Comparison of ENCODE assay signal across 21 cellular contexts in the genomic region with DNA sequence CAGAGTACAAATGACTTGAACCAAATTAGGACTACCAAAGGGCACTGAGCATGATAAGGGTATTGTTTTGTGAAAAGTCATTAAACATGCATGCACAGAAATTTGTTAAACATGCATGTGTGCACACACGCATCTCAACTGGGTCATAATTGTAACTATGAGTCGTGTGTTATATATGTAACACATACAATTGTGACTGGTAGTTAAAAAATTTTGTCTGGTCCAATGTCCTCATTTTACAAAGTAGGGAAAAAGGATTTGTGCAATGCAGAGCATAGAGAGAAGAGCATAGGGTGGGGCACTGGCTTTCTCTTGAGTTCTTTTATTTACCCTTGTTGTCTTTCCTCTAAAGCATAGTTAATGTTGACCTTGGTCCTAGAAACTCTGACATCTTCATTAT. TPM values are rescaled to one million over a fixed set of nuclear protein-coding genes. Genes with fewer than 3 reads are reported as not detected.
"Had no signal": no experiment of that assay in that cellular context is flagged by ENCODE, and none has a peak within 500 bp of the region (broad histone marks: within the 10 kb centered on the region; RNA-seq: fewer than 3 reads in every experiment).

No MANE protein-coding gene starts in this region.

- H3K36me3 Mint-ChIP-seq: naive B cell had no signal

- H3K27ac ChIP-seq: coronary artery, heart right ventricle, upper lobe of right lung had no signal

- H3K27ac Mint-ChIP-seq: activated CD4-positive, alpha-beta T cell treated with anti-CD3 and anti-CD28 coated beads, Interleukin-2, amount 10 ng/mL, durations not matched to agents 7 days and 5 days; activated CD8-positive, alpha-beta T cell treated with anti-CD3 and anti-CD28 coated beads, Interleukin-2, amount 10 ng/mL, durations not matched to agents 7 days and 5 days; activated T-cell treated with anti-CD3 and anti-CD28 coated beads, Interleukin-2, amount 50 U/mL, for 24 hours; activated T-helper 2 cell treated with anti-CD3 and anti-CD28 coated beads, Interferon-gamma antibody, Interleukin-2, Interleukin-4, amounts not matched to agents 10 μg/mL and 5 μg/mL and 100 μg/mL, durations not matched to agents 14 hours and 24 hours and 36 hours; brain; naive B cell; stimulated activated naive CD8-positive, alpha-beta T cell treated with anti-CD3 and anti-CD28 coated beads, Interleukin-15, amount 100 ng/mL, for 72 hours; T-helper 1 cell treated with Interleukin-12 subunit alpha and Interleukin-12 subunit beta and Interleukin-4 antibody, amounts not matched to agents 30 μg/mL and 1 μg/mL, for 36 hours had no signal

- H3K9me3 ChIP-seq: mucosa of descending colon, upper lobe of right lung had no signal

- H3K4me1 Mint-ChIP-seq: activated CD4-positive, alpha-beta T cell treated with anti-CD3 and anti-CD28 coated beads, Interleukin-2, amount 10 ng/mL, durations not matched to agents 7 days and 5 days; brain; central memory CD8-positive, alpha-beta T cell; neural crest cell; stimulated activated naive CD8-positive, alpha-beta T cell treated with anti-CD3 and anti-CD28 coated beads, Interleukin-15, amount 100 ng/mL, for 72 hours had no signal

- H3K4me3 Mint-ChIP-seq: activated CD4-positive, alpha-beta T cell treated with anti-CD3 and anti-CD28 coated beads, Interleukin-2, amount 10 ng/mL, durations not matched to agents 7 days and 5 days; activated CD8-positive, alpha-beta T cell treated with anti-CD3 and anti-CD28 coated beads, Interleukin-2, amount 10 ng/mL, durations not matched to agents 7 days and 5 days; activated T-cell treated with anti-CD3 and anti-CD28 coated beads, Interleukin-2, amount 50 U/mL, for 24 hours; brain; central memory CD8-positive, alpha-beta T cell; naive B cell; neural crest cell; stimulated activated naive CD8-positive, alpha-beta T cell treated with anti-CD3 and anti-CD28 coated beads, Interleukin-15, amount 100 ng/mL, for 72 hours; T-helper 1 cell treated with Interleukin-12 subunit alpha and Interleukin-12 subunit beta and Interleukin-4 antibody, amounts not matched to agents 30 μg/mL and 1 μg/mL, for 36 hours had no signal

- ATAC-seq: activated CD4-positive, CD25-positive, alpha-beta regulatory T cell treated with anti-CD3 and anti-CD28 coated beads, Interleukin-2, amount 50 U/mL, for 24 hours; activated CD8-positive, alpha-beta T cell treated with anti-CD3 and anti-CD28 coated beads, Interleukin-2, amount 10 ng/mL, durations not matched to agents 7 days and 5 days; esophagus mucosa; heart right ventricle; stimulated activated naive CD8-positive, alpha-beta T cell treated with anti-CD3 and anti-CD28 coated beads, Interleukin-15, amount 100 ng/mL, for 72 hours had no signal

- H3K27me3 ChIP-seq: upper lobe of right lung had no signal

- H3K36me3 ChIP-seq: heart right ventricle, upper lobe of right lung had no signal

- H3K4me1 ChIP-seq: heart right ventricle, upper lobe of right lung had no signal

- H3K9me3 Mint-ChIP-seq: activated CD4-positive, alpha-beta T cell treated with anti-CD3 and anti-CD28 coated beads, Interleukin-2, amount 10 ng/mL, durations not matched to agents 7 days and 5 days; activated T-cell treated with anti-CD3 and anti-CD28 coated beads, Interleukin-2, amount 50 U/mL, for 24 hours; activated T-helper 2 cell treated with anti-CD3 and anti-CD28 coated beads, Interferon-gamma antibody, Interleukin-2, Interleukin-4, amounts not matched to agents 10 μg/mL and 5 μg/mL and 100 μg/mL, durations not matched to agents 14 hours and 24 hours and 36 hours; central memory CD8-positive, alpha-beta T cell; neural crest cell; stimulated activated naive CD8-positive, alpha-beta T cell treated with anti-CD3 and anti-CD28 coated beads, Interleukin-15, amount 100 ng/mL, for 72 hours; T-helper 1 cell treated with Interleukin-12 subunit alpha and Interleukin-12 subunit beta and Interleukin-4 antibody, amounts not matched to agents 30 μg/mL and 1 μg/mL, for 36 hours had no signal

- H3K4me3 ChIP-seq: coronary artery, heart right ventricle, mucosa of descending colon, upper lobe of right lung had no signal

- DNase-seq: activated CD4-positive, alpha-beta T cell treated with anti-CD3 and anti-CD28 coated beads, Interleukin-2, amount 10 ng/mL, durations not matched to agents 7 days and 5 days; activated CD8-positive, alpha-beta T cell treated with anti-CD3 and anti-CD28 coated beads, Interleukin-2, amount 10 ng/mL, durations not matched to agents 7 days and 5 days; activated naive CD4-positive, alpha-beta T cell treated with Interleukin-2 at 50 U/mL for 16 hours; activated T-cell treated with anti-CD3 and anti-CD28 coated beads, Interleukin-2, amount 50 U/mL, for 24 hours; anterior cingulate cortex; heart right ventricle; left cardiac atrium; mucosa of descending colon; naive B cell; stimulated activated naive CD8-positive, alpha-beta T cell treated with anti-CD3 and anti-CD28 coated beads, Interleukin-15, amount 100 ng/mL, for 72 hours; upper lobe of right lung had no signal

RNA-seq across cellular contexts. Expression of gene IGFBPL1, which starts 19.3 kb away (rescaled TPM):
- total RNA-seq: activated CD4-positive, alpha-beta T cell treated with anti-CD3 and anti-CD28 coated beads, Interleukin-2, amount 10 ng/mL, durations not matched to agents 7 days and 5 days; activated CD8-positive, alpha-beta T cell treated with anti-CD3 and anti-CD28 coated beads, Interleukin-2, amount 10 ng/mL, durations not matched to agents 7 days and 5 days; esophagus mucosa; heart right ventricle; lower leg skin; omental fat pad had no signal
- polyA plus RNA-seq: heart right ventricle had no signal
